Comparison of ENCODE assay signal across 1 cellular context in the genomic region with DNA sequence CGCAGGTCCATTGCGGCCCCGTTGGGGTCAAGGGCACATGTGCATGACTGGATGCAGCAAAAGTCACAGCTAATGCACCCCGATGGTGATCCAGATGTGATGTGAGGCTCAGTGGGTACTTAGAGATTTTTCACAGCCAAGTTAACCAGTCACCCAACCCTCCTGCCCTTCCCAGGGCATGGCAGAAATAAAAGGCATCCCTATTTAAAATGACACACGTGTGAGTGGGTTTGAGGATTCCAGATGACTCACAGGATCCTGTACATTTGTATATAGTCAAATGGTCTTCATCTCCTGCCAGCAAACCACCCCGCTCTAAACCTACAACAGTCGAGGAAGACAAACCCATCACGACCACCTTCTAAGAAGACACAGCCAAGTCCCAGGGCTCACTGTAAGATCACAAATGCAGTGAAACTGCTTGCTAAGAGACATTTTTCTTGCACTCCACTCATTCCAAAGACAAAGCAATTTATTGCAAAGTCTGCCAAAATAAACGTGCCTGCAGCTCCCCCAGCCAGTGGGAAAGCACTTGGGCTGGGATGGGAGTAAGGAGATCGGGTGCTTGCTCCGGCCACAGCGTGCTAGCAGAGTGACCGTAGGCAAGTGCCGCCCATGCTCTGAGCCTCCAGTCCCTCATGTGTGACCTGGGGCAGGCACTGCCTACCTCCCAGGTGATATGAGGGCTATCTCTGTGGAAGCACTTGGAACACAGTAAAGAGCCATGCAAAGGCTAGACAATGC.
TF ChIP-seq lines count a peak whose summit lies in the region.

No MANE protein-coding gene starts in this region.

TF ChIP-seq in IMR-90, 13 proteins besides CTCF, POLR2A, EP300 and RAD21 (continued from another document):
- TF ChIP-seq FOS (IDR thresholded peaks at IDR 0.05; ENCODE audit: low read depth, low read length): peak; percentile 62
